ENCODE assay signal across 1 cellular context in the genomic region with DNA sequence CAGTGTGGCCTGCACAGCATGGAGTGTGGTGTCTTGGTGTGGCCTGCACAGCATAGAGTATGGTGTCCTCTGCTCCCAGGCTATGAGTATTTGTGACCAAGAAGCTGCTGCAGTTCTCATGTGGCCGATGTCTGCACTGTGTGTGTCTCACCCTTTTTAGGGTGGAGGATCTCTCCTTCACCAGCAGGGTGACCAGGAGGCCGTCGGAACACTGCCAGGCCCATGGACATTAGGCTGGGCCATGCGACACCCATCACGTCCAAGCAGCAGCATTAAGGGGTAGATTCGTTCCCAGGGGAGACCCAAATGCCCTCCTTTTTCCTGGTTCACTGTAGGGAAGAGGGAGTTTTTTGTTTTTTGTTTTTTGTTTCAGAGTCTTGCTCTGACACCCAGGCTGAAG.
TF ChIP-seq lines count a peak whose summit lies in the region.

No MANE protein-coding gene starts in this region.

TF ChIP-seq in WTC11, 78 proteins besides CTCF, POLR2A, EP300 and RAD21 (continued from another document):
- TF ChIP-seq, protein P1, sequence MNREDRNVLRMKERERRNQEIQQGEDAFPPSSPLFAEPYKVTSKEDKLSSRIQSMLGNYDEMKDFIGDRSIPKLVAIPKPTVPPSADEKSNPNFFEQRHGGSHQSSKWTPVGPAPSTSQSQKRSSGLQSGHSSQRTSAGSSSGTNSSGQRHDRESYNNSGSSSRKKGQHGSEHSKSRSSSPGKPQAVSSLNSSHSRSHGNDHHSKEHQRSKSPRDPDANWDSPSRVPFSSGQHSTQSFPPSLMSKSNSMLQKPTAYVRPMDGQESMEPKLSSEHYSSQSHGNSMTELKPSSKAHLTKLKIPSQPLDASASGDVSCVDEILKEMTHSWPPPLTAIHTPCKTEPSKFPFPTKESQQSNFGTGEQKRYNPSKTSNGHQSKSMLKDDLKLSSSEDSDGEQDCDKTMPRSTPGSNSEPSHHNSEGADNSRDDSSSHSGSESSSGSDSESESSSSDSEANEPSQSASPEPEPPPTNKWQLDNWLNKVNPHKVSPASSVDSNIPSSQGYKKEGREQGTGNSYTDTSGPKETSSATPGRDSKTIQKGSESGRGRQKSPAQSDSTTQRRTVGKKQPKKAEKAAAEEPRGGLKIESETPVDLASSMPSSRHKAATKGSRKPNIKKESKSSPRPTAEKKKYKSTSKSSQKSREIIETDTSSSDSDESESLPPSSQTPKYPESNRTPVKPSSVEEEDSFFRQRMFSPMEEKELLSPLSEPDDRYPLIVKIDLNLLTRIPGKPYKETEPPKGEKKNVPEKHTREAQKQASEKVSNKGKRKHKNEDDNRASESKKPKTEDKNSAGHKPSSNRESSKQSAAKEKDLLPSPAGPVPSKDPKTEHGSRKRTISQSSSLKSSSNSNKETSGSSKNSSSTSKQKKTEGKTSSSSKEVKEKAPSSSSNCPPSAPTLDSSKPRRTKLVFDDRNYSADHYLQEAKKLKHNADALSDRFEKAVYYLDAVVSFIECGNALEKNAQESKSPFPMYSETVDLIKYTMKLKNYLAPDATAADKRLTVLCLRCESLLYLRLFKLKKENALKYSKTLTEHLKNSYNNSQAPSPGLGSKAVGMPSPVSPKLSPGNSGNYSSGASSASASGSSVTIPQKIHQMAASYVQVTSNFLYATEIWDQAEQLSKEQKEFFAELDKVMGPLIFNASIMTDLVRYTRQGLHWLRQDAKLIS (CRISPR knock-in tag; IDR thresholded peaks at IDR 0.05; ENCODE audit: borderline replicate concordance), result no peak
- TF ChIP-seq ZNF396 (CRISPR knock-in tag; IDR thresholded peaks at IDR 0.05; ENCODE audit: borderline replicate concordance), result no peak
- no peak for TF ChIP-seq NFE2L1 (CRISPR knock-in tag; IDR thresholded peaks at IDR 0.05)
- TF ChIP-seq, protein P2, sequence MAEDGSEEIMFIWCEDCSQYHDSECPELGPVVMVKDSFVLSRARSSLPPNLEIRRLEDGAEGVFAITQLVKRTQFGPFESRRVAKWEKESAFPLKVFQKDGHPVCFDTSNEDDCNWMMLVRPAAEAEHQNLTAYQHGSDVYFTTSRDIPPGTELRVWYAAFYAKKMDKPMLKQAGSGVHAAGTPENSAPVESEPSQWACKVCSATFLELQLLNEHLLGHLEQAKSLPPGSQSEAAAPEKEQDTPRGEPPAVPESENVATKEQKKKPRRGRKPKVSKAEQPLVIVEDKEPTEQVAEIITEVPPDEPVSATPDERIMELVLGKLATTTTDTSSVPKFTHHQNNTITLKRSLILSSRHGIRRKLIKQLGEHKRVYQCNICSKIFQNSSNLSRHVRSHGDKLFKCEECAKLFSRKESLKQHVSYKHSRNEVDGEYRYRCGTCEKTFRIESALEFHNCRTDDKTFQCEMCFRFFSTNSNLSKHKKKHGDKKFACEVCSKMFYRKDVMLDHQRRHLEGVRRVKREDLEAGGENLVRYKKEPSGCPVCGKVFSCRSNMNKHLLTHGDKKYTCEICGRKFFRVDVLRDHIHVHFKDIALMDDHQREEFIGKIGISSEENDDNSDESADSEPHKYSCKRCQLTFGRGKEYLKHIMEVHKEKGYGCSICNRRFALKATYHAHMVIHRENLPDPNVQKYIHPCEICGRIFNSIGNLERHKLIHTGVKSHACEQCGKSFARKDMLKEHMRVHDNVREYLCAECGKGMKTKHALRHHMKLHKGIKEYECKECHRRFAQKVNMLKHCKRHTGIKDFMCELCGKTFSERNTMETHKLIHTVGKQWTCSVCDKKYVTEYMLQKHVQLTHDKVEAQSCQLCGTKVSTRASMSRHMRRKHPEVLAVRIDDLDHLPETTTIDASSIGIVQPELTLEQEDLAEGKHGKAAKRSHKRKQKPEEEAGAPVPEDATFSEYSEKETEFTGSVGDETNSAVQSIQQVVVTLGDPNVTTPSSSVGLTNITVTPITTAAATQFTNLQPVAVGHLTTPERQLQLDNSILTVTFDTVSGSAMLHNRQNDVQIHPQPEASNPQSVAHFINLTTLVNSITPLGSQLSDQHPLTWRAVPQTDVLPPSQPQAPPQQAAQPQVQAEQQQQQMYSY (CRISPR knock-in tag; IDR thresholded peaks at IDR 0.05), result no peak
- TF ChIP-seq OVOL2 (CRISPR knock-in tag; IDR thresholded peaks at IDR 0.05; ENCODE audit: borderline replicate concordance), result no peak
- TF ChIP-seq, protein P3, sequence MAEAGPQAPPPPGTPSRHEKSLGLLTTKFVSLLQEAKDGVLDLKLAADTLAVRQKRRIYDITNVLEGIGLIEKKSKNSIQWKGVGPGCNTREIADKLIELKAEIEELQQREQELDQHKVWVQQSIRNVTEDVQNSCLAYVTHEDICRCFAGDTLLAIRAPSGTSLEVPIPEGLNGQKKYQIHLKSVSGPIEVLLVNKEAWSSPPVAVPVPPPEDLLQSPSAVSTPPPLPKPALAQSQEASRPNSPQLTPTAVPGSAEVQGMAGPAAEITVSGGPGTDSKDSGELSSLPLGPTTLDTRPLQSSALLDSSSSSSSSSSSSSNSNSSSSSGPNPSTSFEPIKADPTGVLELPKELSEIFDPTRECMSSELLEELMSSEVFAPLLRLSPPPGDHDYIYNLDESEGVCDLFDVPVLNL (CRISPR knock-in tag; IDR thresholded peaks at IDR 0.05; ENCODE audit: borderline replicate concordance, low read depth), result no peak
